ENCODE assay signal across 1 cellular context in the genomic region with DNA sequence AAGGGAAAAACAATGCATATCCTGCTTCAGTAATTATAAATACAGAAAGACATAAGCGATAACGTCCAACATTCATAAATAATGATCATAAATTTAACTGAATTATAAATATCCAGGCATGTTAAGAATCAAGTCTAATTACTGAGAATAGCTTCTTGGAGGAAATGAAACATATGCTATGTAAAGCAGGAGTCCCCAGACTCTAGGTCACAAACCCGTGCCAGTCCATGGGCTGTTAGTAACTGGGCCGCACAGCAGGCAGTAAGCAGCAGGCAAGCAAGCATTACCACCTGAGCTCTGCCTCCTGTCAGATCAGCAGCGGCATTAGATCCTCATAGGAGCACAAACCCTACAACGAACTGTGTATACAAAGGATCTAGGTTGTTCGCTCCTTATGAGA.
TF ChIP-seq lines count a peak whose summit lies in the region.

No MANE protein-coding gene starts in this region.

TF ChIP-seq in IMR-90, 13 proteins besides CTCF, POLR2A, EP300 and RAD21 (continued from another document):
- no peak for TF ChIP-seq RCOR1 (IDR thresholded peaks at IDR 0.05; ENCODE audit: insufficient replicate concordance, low read length)
- no peak for TF ChIP-seq RFX5 (IDR thresholded peaks at IDR 0.05; ENCODE audit: low read depth, low read length)
- no peak for TF ChIP-seq MAZ (IDR thresholded peaks at IDR 0.05; ENCODE audit: borderline replicate concordance, low read depth, low read length)
- TF ChIP-seq, protein P1, sequence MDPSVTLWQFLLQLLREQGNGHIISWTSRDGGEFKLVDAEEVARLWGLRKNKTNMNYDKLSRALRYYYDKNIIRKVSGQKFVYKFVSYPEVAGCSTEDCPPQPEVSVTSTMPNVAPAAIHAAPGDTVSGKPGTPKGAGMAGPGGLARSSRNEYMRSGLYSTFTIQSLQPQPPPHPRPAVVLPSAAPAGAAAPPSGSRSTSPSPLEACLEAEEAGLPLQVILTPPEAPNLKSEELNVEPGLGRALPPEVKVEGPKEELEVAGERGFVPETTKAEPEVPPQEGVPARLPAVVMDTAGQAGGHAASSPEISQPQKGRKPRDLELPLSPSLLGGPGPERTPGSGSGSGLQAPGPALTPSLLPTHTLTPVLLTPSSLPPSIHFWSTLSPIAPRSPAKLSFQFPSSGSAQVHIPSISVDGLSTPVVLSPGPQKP (IDR thresholded peaks at IDR 0.05; ENCODE audit: borderline replicate concordance, low read depth, low read length), result no peak
- TF ChIP-seq FOS (IDR thresholded peaks at IDR 0.05; ENCODE audit: low read depth, low read length), result no peak
- no peak for TF ChIP-seq CHD1 (IDR thresholded peaks at IDR 0.05; ENCODE audit: low read depth, low read length)
- TF ChIP-seq, protein P2, sequence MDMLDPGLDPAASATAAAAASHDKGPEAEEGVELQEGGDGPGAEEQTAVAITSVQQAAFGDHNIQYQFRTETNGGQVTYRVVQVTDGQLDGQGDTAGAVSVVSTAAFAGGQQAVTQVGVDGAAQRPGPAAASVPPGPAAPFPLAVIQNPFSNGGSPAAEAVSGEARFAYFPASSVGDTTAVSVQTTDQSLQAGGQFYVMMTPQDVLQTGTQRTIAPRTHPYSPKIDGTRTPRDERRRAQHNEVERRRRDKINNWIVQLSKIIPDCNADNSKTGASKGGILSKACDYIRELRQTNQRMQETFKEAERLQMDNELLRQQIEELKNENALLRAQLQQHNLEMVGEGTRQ (IDR thresholded peaks at IDR 0.05; ENCODE audit: low read depth, low read length), result no peak
- no peak for TF ChIP-seq BHLHE40 (IDR thresholded peaks at IDR 0.05; ENCODE audit: low read depth, low read length)
- TF ChIP-seq CEBPB (IDR thresholded peaks at IDR 0.05; ENCODE audit: low read depth, low read length), result no peak
- TF ChIP-seq NFE2L2 (IDR thresholded peaks at IDR 0.05; ENCODE audit: low read depth, low read length), result no peak
